Comparison of ENCODE assay signal across 24 cellular contexts in genomic region chr1:219113261-219113660, GRCh38.
"Had no signal": no experiment of that assay in that cellular context is flagged by ENCODE, and none has a peak within 500 bp of the region (broad histone marks: within the 10 kb centered on the region; RNA-seq: fewer than 3 reads in every experiment).

No MANE protein-coding gene starts in this region.

- H3K4me3 ChIP-seq: gastrocnemius medialis, lung, ovary, psoas muscle, sigmoid colon, skin epidermis, spleen, thyroid gland, vagina had no signal

- DNase-seq: cortex of kidney; effector memory CD8-positive, alpha-beta T cell; gastrocnemius medialis; head of caudate nucleus; kidney; natural killer cell; occipital lobe; ovary; posterior cingulate gyrus; psoas muscle; right cardiac atrium; sigmoid colon; spleen; stimulated activated CD4-positive, alpha-beta T cell treated with anti-CD3 and anti-CD28 coated beads, Interleukin-15, amount 100 ng/mL, for 24 hours; stimulated activated CD4-positive, alpha-beta T cell treated with anti-CD3 and anti-CD28 coated beads, Interleukin-2, amount 100 ng/mL, for 48 hours; stimulated activated naive CD4-positive, alpha-beta T cell; stimulated activated naive CD8-positive, alpha-beta T cell treated with anti-CD3 and anti-CD28 coated beads, Interleukin-15, amount 100 ng/mL, for 72 hours; thyroid gland; trophoblast cell had no signal

- H3K4me1 Mint-ChIP-seq: natural killer cell; stimulated activated naive CD8-positive, alpha-beta T cell treated with anti-CD3 and anti-CD28 coated beads, Interleukin-15, amount 100 ng/mL, for 72 hours had no signal

- H3K4me3 Mint-ChIP-seq: effector memory CD8-positive, alpha-beta T cell; memory B cell; natural killer cell; stimulated activated naive CD8-positive, alpha-beta T cell treated with anti-CD3 and anti-CD28 coated beads, Interleukin-15, amount 100 ng/mL, for 72 hours had no signal

- H3K27me3 ChIP-seq: gastrocnemius medialis, ovary, sigmoid colon, thyroid gland, vagina had no signal

- H3K36me3 ChIP-seq: gastrocnemius medialis, ovary, sigmoid colon, spleen, thyroid gland, vagina had no signal

- H3K27ac ChIP-seq: gastrocnemius medialis, ovary, psoas muscle, sigmoid colon, skin epidermis, spleen, thyroid gland, vagina had no signal

- H3K4me1 ChIP-seq: gastrocnemius medialis, psoas muscle, sigmoid colon, spleen, thyroid gland, vagina had no signal

- ATAC-seq: effector memory CD8-positive, alpha-beta T cell; gastrocnemius medialis; left lobe of liver; natural killer cell; psoas muscle; right cardiac atrium; stimulated activated naive CD8-positive, alpha-beta T cell treated with anti-CD3 and anti-CD28 coated beads, Interleukin-15, amount 100 ng/mL, for 72 hours had no signal

- H3K27me3 Mint-ChIP-seq: effector memory CD8-positive, alpha-beta T cell; stimulated activated naive CD8-positive, alpha-beta T cell treated with anti-CD3 and anti-CD28 coated beads, Interleukin-15, amount 100 ng/mL, for 72 hours had no signal

- H3K9me3 ChIP-seq: gastrocnemius medialis, ovary, thyroid gland, vagina had no signal
